13 cellular contexts compared by ENCODE assay signal in the genomic region with DNA sequence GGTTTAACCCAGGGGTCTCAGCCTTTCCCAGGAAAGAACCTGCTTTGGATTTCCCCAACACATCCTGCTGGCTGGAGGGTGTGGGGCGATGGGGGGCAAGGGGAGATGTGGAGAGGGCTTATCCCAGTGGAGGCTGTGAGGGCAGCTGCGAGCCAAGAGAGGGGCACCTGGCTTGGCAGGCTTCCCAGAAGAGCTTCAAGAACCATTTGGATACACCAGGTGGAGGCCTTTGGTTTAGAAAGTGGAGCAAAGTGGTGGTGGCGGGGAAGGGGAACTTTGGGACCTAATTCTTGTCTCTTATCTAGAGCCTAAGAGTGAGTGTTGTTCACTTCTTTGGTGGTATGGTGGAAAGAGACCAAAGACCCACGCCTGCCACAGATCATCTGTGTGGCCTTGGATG. TPM values are rescaled to one million over a fixed set of nuclear protein-coding genes. Genes with fewer than 3 reads are reported as not detected.
DNase-seq lines count a peak whose midpoint lies in the region; TF ChIP-seq lines count a peak whose summit lies in the region.
"Had no signal": no experiment of that assay in that cellular context is flagged by ENCODE, and none has a peak within 500 bp of the region (broad histone marks: within the 10 kb centered on the region; RNA-seq: fewer than 3 reads in every experiment).

No MANE protein-coding gene starts in this region.

- H3K36me3 ChIP-seq in effector memory CD4-positive, alpha-beta T cell (ENCODE audit: control insufficient read depth, insufficient read depth, low read length) = no peaks in the 10 kb centered on the region

- peaks cover 60% of the 10 kb centered on the region for H3K27me3 Mint-ChIP-seq in chondrocyte (ENCODE audit: low read depth)

- H3K36me3 Mint-ChIP-seq in chondrocyte (ENCODE audit: low read depth) = no peaks in the 10 kb centered on the region
- H3K36me3 Mint-ChIP-seq: natural killer cell treated with Interleukin-12 subunit alpha and Interleukin-12 subunit beta and Interleukin-15 and Interleukin-18, amount 100 ng/mL, for 72 hours had no signal

- no peaks in the 10 kb centered on the region for H3K9me3 Mint-ChIP-seq in chondrocyte (ENCODE audit: low read depth)
- H3K9me3 Mint-ChIP-seq: activated T-helper 2 cell treated with anti-CD3 and anti-CD28 coated beads, Interferon-gamma antibody, Interleukin-2, Interleukin-4, amounts not matched to agents 10 μg/mL and 5 μg/mL and 100 μg/mL, durations not matched to agents 14 hours and 24 hours and 36 hours; natural killer cell treated with Interleukin-12 subunit alpha and Interleukin-12 subunit beta and Interleukin-15 and Interleukin-18, amount 100 ng/mL, for 72 hours had no signal

- DNase-seq in DMS 273 treated with DMSO at 0.1 percent for 48 hours (lab: John Stamatoyannopoulos, UW) (peak; percentile 80), NCI-H1092 (lab: John Stamatoyannopoulos, UW) (peak; percentile 46), NCI-H510A (lab: John Stamatoyannopoulos, UW) (peak; percentile 77), chondrocyte (ENCODE audit: low spot score) (peak; percentile 57), kidney tubule cell (ENCODE audit: low spot score) (no peak)
- DNase-seq in stimulated activated CD4-positive, alpha-beta T cell treated with anti-CD3 and anti-CD28 coated beads, Interleukin-2, amount 100 ng/mL, for 48 hours = no peak
- DNase-seq in effector memory CD4-positive, alpha-beta T cell = no peak
- no peak for DNase-seq in stimulated activated CD4-positive, alpha-beta T cell treated with anti-CD3 and anti-CD28 coated beads, Interleukin-12 subunit alpha, Interleukin-12 subunit beta, amount 100 ng/mL, for 4 hours
- DNase-seq: activated CD8-positive, alpha-beta memory T cell treated with anti-CD3 and anti-CD28 coated beads for 24 hours; lower lobe of right lung; NCI-H2227 treated with DMSO at 0.1 percent for 48 hours had no signal

- peaks cover 9% of the 10 kb centered on the region for H3K27me3 ChIP-seq in effector memory CD4-positive, alpha-beta T cell (replicated peaks; ENCODE audit: control insufficient read depth, insufficient read depth, low read length, poor library complexity, severe bottlenecking)

- H3K4me3 ChIP-seq in effector memory CD4-positive, alpha-beta T cell (ENCODE audit: insufficient read depth, low read depth, low read length, poor library complexity, severe bottlenecking) = no peak overlapping the region
- H3K4me3 ChIP-seq: lower lobe of right lung had no signal

- no peak overlapping the region for H3K27ac ChIP-seq in effector memory CD4-positive, alpha-beta T cell (ENCODE audit: insufficient read depth, low read length, poor library complexity, severe bottlenecking)
- H3K27ac ChIP-seq: lower lobe of right lung had no signal

- no peak overlapping the region for H3K4me3 Mint-ChIP-seq in chondrocyte (ENCODE audit: unreplicated experiment)
- H3K4me3 Mint-ChIP-seq: natural killer cell treated with Interleukin-12 subunit alpha and Interleukin-12 subunit beta and Interleukin-15 and Interleukin-18, amount 100 ng/mL, for 72 hours had no signal

- no peaks in the 10 kb centered on the region for H3K4me1 ChIP-seq in effector memory CD4-positive, alpha-beta T cell (ENCODE audit: control insufficient read depth, insufficient read depth, low read length, poor library complexity, severe bottlenecking)
- H3K4me1 ChIP-seq: lower lobe of right lung had no signal

- no peaks in the 10 kb centered on the region for H3K9me3 ChIP-seq in effector memory CD4-positive, alpha-beta T cell (ENCODE audit: control insufficient read depth, low read length)
- H3K9me3 ChIP-seq: lower lobe of right lung had no signal

- H3K27ac Mint-ChIP-seq in chondrocyte (ENCODE audit: unreplicated experiment) = no peak overlapping the region
- H3K27ac Mint-ChIP-seq: activated T-helper 2 cell treated with anti-CD3 and anti-CD28 coated beads, Interferon-gamma antibody, Interleukin-2, Interleukin-4, amounts not matched to agents 10 μg/mL and 5 μg/mL and 100 μg/mL, durations not matched to agents 14 hours and 24 hours and 36 hours; natural killer cell treated with Interleukin-12 subunit alpha and Interleukin-12 subunit beta and Interleukin-15 and Interleukin-18, amount 100 ng/mL, for 72 hours had no signal

- peaks cover 15% of the 10 kb centered on the region for H3K4me1 Mint-ChIP-seq in chondrocyte (ENCODE audit: low read depth)

- no peak for TF ChIP-seq CTCF in chondrocyte (IDR thresholded peaks at IDR 0.05)

RNA-seq across cellular contexts. Expression of gene CD40, which starts 12.4 kb away (rescaled TPM):
- total RNA-seq in chondrocyte = 2.4 to 2.5 TPM in 2 of 3 replicates, not detected in the other

RNA-seq across cellular contexts. Expression of gene NCOA5, which starts 40.8 kb away (rescaled TPM):
- total RNA-seq in chondrocyte = 25.1 to 27.3 TPM (median 26.2 TPM) in 3 replicates

Comparison
In these comparisons a context has a peak if more than half of its experiments do, and no peak if none do; other contexts are left out.
1. DNase-seq: peak in DMS 273 treated with DMSO at 0.1 percent for 48 hours (single experiment), NCI-H1092 (single experiment), NCI-H510A (single experiment) and chondrocyte (single experiment); none in stimulated activated CD4-positive, alpha-beta T cell treated with anti-CD3 and anti-CD28 coated beads, Interleukin-2, amount 100 ng/mL, for 48 hours (0 of 2), effector memory CD4-positive, alpha-beta T cell (0 of 3), stimulated activated CD4-positive, alpha-beta T cell treated with anti-CD3 and anti-CD28 coated beads, Interleukin-12 subunit alpha, Interleukin-12 subunit beta, amount 100 ng/mL, for 4 hours (single experiment) and kidney tubule cell (single experiment).